ENCODE assay signal across 8 cellular contexts in the genomic region with DNA sequence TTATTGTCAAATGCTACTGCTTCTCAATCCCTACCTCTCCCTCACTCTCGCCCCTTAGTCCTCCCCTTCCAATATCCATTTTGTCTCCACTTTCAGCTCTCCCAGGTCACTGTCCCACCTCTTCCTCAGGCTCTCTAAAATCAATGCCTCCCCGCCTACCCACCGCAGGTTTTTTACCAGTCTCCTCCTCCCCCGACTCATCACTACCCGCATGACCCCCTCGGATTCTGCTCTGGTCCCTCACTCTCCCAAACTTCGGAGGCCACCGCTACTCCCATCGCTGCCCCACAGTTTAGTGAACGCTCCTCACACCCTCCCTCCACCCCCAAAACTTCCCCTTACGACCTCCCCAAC. TPM values are rescaled to one million over a fixed set of nuclear protein-coding genes. Genes with fewer than 3 reads are reported as not detected.
DNase-seq lines count a peak whose midpoint lies in the region; ATAC-seq and TF ChIP-seq lines count a peak whose summit lies in the region.

No MANE protein-coding gene starts in this region.

- peaks cover 0 to 5% (median 0%) of the 10 kb centered on the region in 9 donors for H3K36me3 ChIP-seq in heart right ventricle

- H3K4me1 ChIP-seq in heart right ventricle = peaks cover 0 to 67% (median 28%) of the 10 kb centered on the region in 9 donors

- no peaks in the 10 kb centered on the region for H3K9me3 ChIP-seq in heart right ventricle

- H3K9me3 Mint-ChIP-seq in activated naive CD4-positive, alpha-beta T cell treated with anti-CD3 and anti-CD28 coated beads, Interleukin-2, amount 10 ng/mL, durations not matched to agents 7 days and 5 days = no peaks in the 10 kb centered on the region

- H3K27ac ChIP-seq in heart right ventricle = peak overlapping the region in 9 of 10 donors; percentile 62 to 97 (median 82)

- H3K27ac Mint-ChIP-seq in activated naive CD4-positive, alpha-beta T cell treated with anti-CD3 and anti-CD28 coated beads, Interleukin-2, amount 10 ng/mL, durations not matched to agents 7 days and 5 days = peak overlapping the region; percentile 93

- ATAC-seq in heart right ventricle = peak; percentile 3 to 53 (median 33)
- peak; percentile 29 for ATAC-seq in sciatic nerve

- DNase-seq in activated CD4-positive, CD25-positive, alpha-beta regulatory T cell treated with anti-CD3 and anti-CD28 coated beads, Interleukin-2, amount 50 U/mL, for 72 hours = peak; percentile 42
- no peak for DNase-seq in activated CD4-positive, CD25-positive, alpha-beta regulatory T cell (lab: John Stamatoyannopoulos, UW)
- no peak for DNase-seq in LNCaP clone FGC (ENCODE audit: low read depth)
- DNase-seq in activated naive CD4-positive, alpha-beta T cell treated with anti-CD3 and anti-CD28 coated beads, Interleukin-2, amount 10 ng/mL, durations not matched to agents 7 days and 5 days = peak; percentile 58
- peak in 1 of 2 donors; percentile 21 for DNase-seq in heart right ventricle
- DNase-seq in sciatic nerve (ENCODE audit: low spot score) = no peak
- no peak for DNase-seq in cortex of kidney (lab: John Stamatoyannopoulos, UW)
- DNase-seq in SW480 (ENCODE audit: low spot score) = no peak

- H3K4me1 Mint-ChIP-seq in activated naive CD4-positive, alpha-beta T cell treated with anti-CD3 and anti-CD28 coated beads, Interleukin-2, amount 10 ng/mL, durations not matched to agents 7 days and 5 days = peaks cover 52% of the 10 kb centered on the region

- intact Hi-C loops in heart right ventricle (cut with DNase I) = loop anchor here in 1 of 10 donors (5.0 kb wide), 1 partner anchor 347 kb away; the partner anchor contains the start of gene GOSR1
- intact Hi-C loops in sciatic nerve (cut with DNase I) = no loop called here

- peaks cover 16% of the 10 kb centered on the region for H3K36me3 Mint-ChIP-seq in activated naive CD4-positive, alpha-beta T cell treated with anti-CD3 and anti-CD28 coated beads, Interleukin-2, amount 10 ng/mL, durations not matched to agents 7 days and 5 days

- CTCF ChIA-PET in activated naive CD4-positive, alpha-beta T cell treated with anti-CD3 and anti-CD28 coated beads, Interleukin-2, amount 10 ng/mL, durations not matched to agents 7 days and 5 days (lab: Charles Lee) = interaction anchor here (1.1 to 11.0 kb wide), 6 partner anchors 8 to 719 kb away, joined by 3 to 211 read pairs (median 6); no protein-coding TSS in a partner anchor

- no peaks in the 10 kb centered on the region for H3K27me3 ChIP-seq in heart right ventricle

- H3K4me3 ChIP-seq in LNCaP clone FGC (ENCODE audit: low read depth, low read length) (peak overlapping the region; percentile 92), heart right ventricle (peak overlapping the region; percentile 42 to 98 (median 94))

- peak overlapping the region; percentile 96 for H3K4me3 Mint-ChIP-seq in activated naive CD4-positive, alpha-beta T cell treated with anti-CD3 and anti-CD28 coated beads, Interleukin-2, amount 10 ng/mL, durations not matched to agents 7 days and 5 days

- WGBS in heart right ventricle, 2 donors = 1 to 2% methylated on average over 11 of the region's 11 CpGs

- TF ChIP-seq CTCF in LNCaP clone FGC (IDR thresholded peaks at IDR 0.05; ENCODE audit: control insufficient read depth, extremely low read depth, insufficient read depth) (no peak), heart right ventricle (IDR thresholded peaks at IDR 0.05) (no peak)

- H3K27me3 Mint-ChIP-seq in activated naive CD4-positive, alpha-beta T cell treated with anti-CD3 and anti-CD28 coated beads, Interleukin-2, amount 10 ng/mL, durations not matched to agents 7 days and 5 days = no peaks in the 10 kb centered on the region

RNA-seq across cellular contexts. Expression of gene CRLF3, which starts 0.5 kb away (rescaled TPM):
- total RNA-seq in heart right ventricle = 1 to 10 TPM; 4.2 to 9.5 (median 5.6) TPM
- 1 to 10 TPM; 3.2 to 4.7 TPM for polyA plus RNA-seq in heart right ventricle
- total RNA-seq in sciatic nerve = 15.5 TPM

RNA-seq across cellular contexts. Expression of gene ATAD5, which starts 7.8 kb away (rescaled TPM):
- total RNA-seq in heart right ventricle = 1 to 10 TPM in 1 of 10 donors, under 1 TPM in 9; 0.32 to 1.4 (median 0.44) TPM
- polyA plus RNA-seq in heart right ventricle = under 1 TPM; 0.14 to 0.59 TPM
- total RNA-seq in sciatic nerve = 1.5 TPM

Comparison
In these comparisons a context has a peak if more than half of its experiments do, and no peak if none do; other contexts are left out.
1. DNase-seq: peak in activated CD4-positive, CD25-positive, alpha-beta regulatory T cell treated with anti-CD3 and anti-CD28 coated beads, Interleukin-2, amount 50 U/mL, for 72 hours (single experiment) and activated naive CD4-positive, alpha-beta T cell treated with anti-CD3 and anti-CD28 coated beads, Interleukin-2, amount 10 ng/mL, durations not matched to agents 7 days and 5 days (single experiment); none in activated CD4-positive, CD25-positive, alpha-beta regulatory T cell (0 of 4), LNCaP clone FGC (single experiment), sciatic nerve (single experiment), cortex of kidney (single experiment) and SW480 (single experiment).